ENCODE assay signal across 17 cellular contexts in genomic region chr22:29987143-29987542, GRCh38.
A peak's percentile ranks its signal among the peaks of the same experiment; 100 is the strongest.
DNase-seq lines count a peak whose midpoint lies in the region; ATAC-seq and TF ChIP-seq lines count a peak whose summit lies in the region.
"Had no signal": no experiment of that assay in that cellular context is flagged by ENCODE, and none has a peak within 500 bp of the region (broad histone marks: within the 10 kb centered on the region; RNA-seq: fewer than 3 reads in every experiment).

No MANE protein-coding gene starts in this region.

- DNase-seq in left ventricle myocardium superior = no peak
- DNase-seq in Right ventricle myocardium inferior (ENCODE audit: missing footprints) = no peak
- no peak for DNase-seq in left colon
- no peak for DNase-seq in GM13977 (ENCODE audit: low spot score)
- DNase-seq in foreskin melanocyte = no peak
- no peak for DNase-seq in NCI-H510A (lab: John Stamatoyannopoulos, UW)
- DNase-seq: activated CD4-positive, alpha-beta T cell treated with anti-CD3 and anti-CD28 coated beads, Interleukin-2, amount 50 U/mL, for 1 hour; activated naive CD8-positive, alpha-beta T cell treated with anti-CD3 and anti-CD28 coated beads, Interleukin-2, amount 10 ng/mL, durations not matched to agents 7 days and 5 days; activated T-cell treated with anti-CD3 and anti-CD28 coated beads, Interleukin-2, amount 50 U/mL, for 4 hours; central memory CD4-positive, alpha-beta T cell; COR-L47; naive B cell; NCI-H1930; NCI-H510A treated with DMSO at 0.1 percent for 48 hours; stimulated activated naive CD8-positive, alpha-beta T cell treated with anti-CD3 and anti-CD28 coated beads, Interleukin-15, Interleukin-2, amounts not matched to agents 100 U/mL and 50 U/mL, for 24 hours had no signal

- H3K36me3 Mint-ChIP-seq in activated T-helper 17 cell treated with anti-CD3 and anti-CD28 coated beads, Interleukin-2, amount 50 U/mL, for 72 hours (ENCODE audit: low read depth) = peaks cover 72% of the 10 kb centered on the region

- peak; percentile 38 for ATAC-seq in left ventricle myocardium superior
- ATAC-seq in Right ventricle myocardium inferior = no peak
- peak; percentile 39 for ATAC-seq in activated T-helper 17 cell treated with anti-CD3 and anti-CD28 coated beads, Interleukin-2, amount 50 U/mL, for 72 hours (replicated peaks)
- peak; percentile 37 for ATAC-seq in left colon
- ATAC-seq in HG03342 (IDR thresholded peaks at IDR 0.05; ENCODE audit: unreplicated experiment) = no peak
- ATAC-seq: activated T-cell treated with anti-CD3 and anti-CD28 coated beads, Interleukin-2, amount 50 U/mL, for 4 hours; stimulated activated naive CD8-positive, alpha-beta T cell treated with anti-CD3 and anti-CD28 coated beads, Interleukin-15, Interleukin-2, amounts not matched to agents 100 U/mL and 50 U/mL, for 24 hours had no signal

- peak overlapping the region; percentile 54 for H3K27ac Mint-ChIP-seq in activated T-helper 17 cell treated with anti-CD3 and anti-CD28 coated beads, Interleukin-2, amount 50 U/mL, for 72 hours
- H3K27ac Mint-ChIP-seq: activated naive CD8-positive, alpha-beta T cell treated with anti-CD3 and anti-CD28 coated beads, Interleukin-2, amount 10 ng/mL, durations not matched to agents 7 days and 5 days had no signal

- TF ChIP-seq CTCF in GM13977 (IDR thresholded peaks at IDR 0.05; ENCODE audit: extremely low read depth, insufficient read depth, missing control alignments) = no peak

- intact Hi-C loops in left ventricle myocardium superior (cut with micrococcal nuclease) = no loop called here
- intact Hi-C loops in Right ventricle myocardium inferior (cut with DNase I) = no loop called here
- intact Hi-C loops in left colon (cut with DNase I, micrococcal nuclease) = no loop called here

- no peaks in the 10 kb centered on the region for H3K27me3 Mint-ChIP-seq in activated T-helper 17 cell treated with anti-CD3 and anti-CD28 coated beads, Interleukin-2, amount 50 U/mL, for 72 hours
- H3K27me3 Mint-ChIP-seq: activated naive CD8-positive, alpha-beta T cell treated with anti-CD3 and anti-CD28 coated beads, Interleukin-2, amount 10 ng/mL, durations not matched to agents 7 days and 5 days; naive B cell had no signal

- no peaks in the 10 kb centered on the region for H3K9me3 Mint-ChIP-seq in activated T-helper 17 cell treated with anti-CD3 and anti-CD28 coated beads, Interleukin-2, amount 50 U/mL, for 72 hours
- H3K9me3 Mint-ChIP-seq: activated naive CD8-positive, alpha-beta T cell treated with anti-CD3 and anti-CD28 coated beads, Interleukin-2, amount 10 ng/mL, durations not matched to agents 7 days and 5 days; activated T-cell treated with anti-CD3 and anti-CD28 coated beads, Interleukin-2, amount 50 U/mL, for 4 hours; naive B cell had no signal

- in situ Hi-C loops in GM13977 (cut with MboI; ENCODE audit: low pct_unique_long_range_greater_than_20kb, low sequenced_read_pairs, unreplicated experiment) = no loop called here

- H3K4me1 Mint-ChIP-seq in activated T-helper 17 cell treated with anti-CD3 and anti-CD28 coated beads, Interleukin-2, amount 50 U/mL, for 72 hours = peaks cover 10% of the 10 kb centered on the region

- H3K4me3 Mint-ChIP-seq in activated T-helper 17 cell treated with anti-CD3 and anti-CD28 coated beads, Interleukin-2, amount 50 U/mL, for 72 hours = no peak overlapping the region
- H3K4me3 Mint-ChIP-seq: activated naive CD8-positive, alpha-beta T cell treated with anti-CD3 and anti-CD28 coated beads, Interleukin-2, amount 10 ng/mL, durations not matched to agents 7 days and 5 days; activated T-cell treated with anti-CD3 and anti-CD28 coated beads, Interleukin-2, amount 50 U/mL, for 4 hours; naive B cell had no signal

Comparison
In these comparisons a context has a peak if more than half of its experiments do, and no peak if none do; other contexts are left out.
1. ATAC-seq: peak in left ventricle myocardium superior (single experiment), activated T-helper 17 cell treated with anti-CD3 and anti-CD28 coated beads, Interleukin-2, amount 50 U/mL, for 72 hours (single experiment) and left colon (single experiment); none in Right ventricle myocardium inferior (single experiment) and HG03342 (single experiment).